ENCODE assay signal across 1 cellular context in genomic region chrX:2351999-2352995, GRCh38.
TF ChIP-seq lines count a peak whose summit lies in the region.

No MANE protein-coding gene starts in this region.

TF ChIP-seq in K562, 482 proteins besides CTCF, POLR2A, EP300 and RAD21 (continued from another document and continues in another):
- TF ChIP-seq JUN (IDR thresholded peaks at IDR 0.05; ENCODE audit: borderline replicate concordance, low read depth, low read length) (peak; percentile 61; the same call in 1 of the 2 replicates), JUN (CRISPR knock-in tag; IDR thresholded peaks at IDR 0.05; ENCODE audit: borderline replicate concordance) (no peak), NCOR1 (IDR thresholded peaks at IDR 0.05) (0 out of 2 replicates have a peak, but pooled peaks have one; percentile 7), NCOA4 (IDR thresholded peaks at IDR 0.05; ENCODE audit: partially characterized antibody) (no peak), XRCC5 (IDR thresholded peaks at IDR 0.05; ENCODE audit: low read depth, low read length) (no peak), SMARCA4 (IDR thresholded peaks at IDR 0.05) (peak; percentile 68), ATF7 (IDR thresholded peaks at IDR 0.05) (peak; percentile 27; the same call in 1 of the 2 replicates), SMARCE1 (IDR thresholded peaks at IDR 0.05) (peak; percentile 79), ARID1B (IDR thresholded peaks at IDR 0.05) (peak; percentile 74), CBFA2T3 (IDR thresholded peaks at IDR 0.05) (peak; percentile 56), JUND (IDR thresholded peaks at IDR 0.05; ENCODE audit: borderline replicate concordance, low read depth, low read length) (peak; percentile 80), JUND (tag; IDR thresholded peaks at IDR 0.05; ENCODE audit: borderline replicate concordance, low read depth, low read length) (peak; percentile 77; the same call in 2 of the 3 replicates), ZNF224 (CRISPR knock-in tag; IDR thresholded peaks at IDR 0.05) (no peak), SETDB1 (IDR thresholded peaks at IDR 0.05; ENCODE audit: low read length) (no peak), C11orf30 (IDR thresholded peaks at IDR 0.05; ENCODE audit: low read depth) (peak; percentile 63), PHB (CRISPR knock-in tag; IDR thresholded peaks at IDR 0.05) (no peak), ZNF217 (CRISPR knock-in tag; IDR thresholded peaks at IDR 0.05) (no peak), YBX1 (IDR thresholded peaks at IDR 0.05) (no peak), PHF8 (IDR thresholded peaks at IDR 0.05; ENCODE audit: borderline replicate concordance, low read length) (no peak), BRD9 (IDR thresholded peaks at IDR 0.05; ENCODE audit: low read depth, partially characterized antibody) (peak; percentile 92), TSC22D4 (tag; IDR thresholded peaks at IDR 0.05) (no peak), ZEB2 (IDR thresholded peaks at IDR 0.05) (peak; percentile 74; the same call in 1 of the 2 replicates), CREB5 (CRISPR knock-in tag; IDR thresholded peaks at IDR 0.05) (no peak), ZNF282 (CRISPR knock-in tag; IDR thresholded peaks at IDR 0.05) (no peak), ZNF143 (CRISPR knock-in tag; IDR thresholded peaks at IDR 0.05) (no peak), DPF2 (IDR thresholded peaks at IDR 0.05) (peak; percentile 63; the same call in 1 of the 2 replicates), TCF3 (CRISPR knock-in tag; IDR thresholded peaks at IDR 0.05) (peak; percentile 56), RB1 (IDR thresholded peaks at IDR 0.05; ENCODE audit: low read depth) (no peak), MAFF (IDR thresholded peaks at IDR 0.05; ENCODE audit: low read length) (peak; percentile 37; the same call in 1 of the 2 replicates), CBFA2T2 (conservative IDR thresholded peaks at IDR 0.05) (0 out of 2 replicates have a peak, but pooled peaks have one; percentile 28), CEBPZ (IDR thresholded peaks at IDR 0.05; ENCODE audit: borderline replicate concordance, low read depth, low read length) (no peak), E2F6 (IDR thresholded peaks at IDR 0.05; ENCODE audit: borderline replicate concordance in 1 of 2, extremely low read depth in 1 of 2, insufficient read depth in 1 of 2, insufficient read length in 1 of 2, low read depth in 1 of 2, low read length in 1 of 2, poor library complexity in 1 of 2, severe bottlenecking in 1 of 2) (peak; percentile 59 to 81), SIRT6 (IDR thresholded peaks at IDR 0.05; ENCODE audit: low read depth, low read length) (no peak), GATA2 (CRISPR knock-in tag; IDR thresholded peaks at IDR 0.05) (0 out of 2 replicates have a peak, but pooled peaks have one; percentile 10), MNT (conservative IDR thresholded peaks at IDR 0.05) (peak in 1 of 2 experiments; percentile 34; a peak in 2 of 4 replicates), POU5F1 (IDR thresholded peaks at IDR 0.05; ENCODE audit: borderline replicate concordance, low read depth, low read length, partially characterized antibody) (no peak), FOSL1 (tag; conservative IDR thresholded peaks at IDR 0.05) (peak; percentile 90), MAFG (tag; conservative IDR thresholded peaks at IDR 0.05) (peak; percentile 53; the same call in 1 of the 2 replicates)
- TF ChIP-seq, protein P1, sequence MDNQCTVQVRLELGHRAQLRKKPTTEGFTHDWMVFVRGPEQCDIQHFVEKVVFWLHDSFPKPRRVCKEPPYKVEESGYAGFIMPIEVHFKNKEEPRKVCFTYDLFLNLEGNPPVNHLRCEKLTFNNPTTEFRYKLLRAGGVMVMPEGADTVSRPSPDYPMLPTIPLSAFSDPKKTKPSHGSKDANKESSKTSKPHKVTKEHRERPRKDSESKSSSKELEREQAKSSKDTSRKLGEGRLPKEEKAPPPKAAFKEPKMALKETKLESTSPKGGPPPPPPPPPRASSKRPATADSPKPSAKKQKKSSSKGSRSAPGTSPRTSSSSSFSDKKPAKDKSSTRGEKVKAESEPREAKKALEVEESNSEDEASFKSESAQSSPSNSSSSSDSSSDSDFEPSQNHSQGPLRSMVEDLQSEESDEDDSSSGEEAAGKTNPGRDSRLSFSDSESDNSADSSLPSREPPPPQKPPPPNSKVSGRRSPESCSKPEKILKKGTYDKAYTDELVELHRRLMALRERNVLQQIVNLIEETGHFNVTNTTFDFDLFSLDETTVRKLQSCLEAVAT (IDR thresholded peaks at IDR 0.05): 0 out of 4 replicates have a peak, but pooled peaks of 1 of the 2 experiments have one; percentile 11
- TF ChIP-seq, protein P2, sequence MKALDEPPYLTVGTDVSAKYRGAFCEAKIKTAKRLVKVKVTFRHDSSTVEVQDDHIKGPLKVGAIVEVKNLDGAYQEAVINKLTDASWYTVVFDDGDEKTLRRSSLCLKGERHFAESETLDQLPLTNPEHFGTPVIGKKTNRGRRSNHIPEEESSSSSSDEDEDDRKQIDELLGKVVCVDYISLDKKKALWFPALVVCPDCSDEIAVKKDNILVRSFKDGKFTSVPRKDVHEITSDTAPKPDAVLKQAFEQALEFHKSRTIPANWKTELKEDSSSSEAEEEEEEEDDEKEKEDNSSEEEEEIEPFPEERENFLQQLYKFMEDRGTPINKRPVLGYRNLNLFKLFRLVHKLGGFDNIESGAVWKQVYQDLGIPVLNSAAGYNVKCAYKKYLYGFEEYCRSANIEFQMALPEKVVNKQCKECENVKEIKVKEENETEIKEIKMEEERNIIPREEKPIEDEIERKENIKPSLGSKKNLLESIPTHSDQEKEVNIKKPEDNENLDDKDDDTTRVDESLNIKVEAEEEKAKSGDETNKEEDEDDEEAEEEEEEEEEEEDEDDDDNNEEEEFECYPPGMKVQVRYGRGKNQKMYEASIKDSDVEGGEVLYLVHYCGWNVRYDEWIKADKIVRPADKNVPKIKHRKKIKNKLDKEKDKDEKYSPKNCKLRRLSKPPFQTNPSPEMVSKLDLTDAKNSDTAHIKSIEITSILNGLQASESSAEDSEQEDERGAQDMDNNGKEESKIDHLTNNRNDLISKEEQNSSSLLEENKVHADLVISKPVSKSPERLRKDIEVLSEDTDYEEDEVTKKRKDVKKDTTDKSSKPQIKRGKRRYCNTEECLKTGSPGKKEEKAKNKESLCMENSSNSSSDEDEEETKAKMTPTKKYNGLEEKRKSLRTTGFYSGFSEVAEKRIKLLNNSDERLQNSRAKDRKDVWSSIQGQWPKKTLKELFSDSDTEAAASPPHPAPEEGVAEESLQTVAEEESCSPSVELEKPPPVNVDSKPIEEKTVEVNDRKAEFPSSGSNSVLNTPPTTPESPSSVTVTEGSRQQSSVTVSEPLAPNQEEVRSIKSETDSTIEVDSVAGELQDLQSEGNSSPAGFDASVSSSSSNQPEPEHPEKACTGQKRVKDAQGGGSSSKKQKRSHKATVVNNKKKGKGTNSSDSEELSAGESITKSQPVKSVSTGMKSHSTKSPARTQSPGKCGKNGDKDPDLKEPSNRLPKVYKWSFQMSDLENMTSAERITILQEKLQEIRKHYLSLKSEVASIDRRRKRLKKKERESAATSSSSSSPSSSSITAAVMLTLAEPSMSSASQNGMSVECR (CRISPR knock-in tag; IDR thresholded peaks at IDR 0.05): no peak
- TF ChIP-seq, protein P3, sequence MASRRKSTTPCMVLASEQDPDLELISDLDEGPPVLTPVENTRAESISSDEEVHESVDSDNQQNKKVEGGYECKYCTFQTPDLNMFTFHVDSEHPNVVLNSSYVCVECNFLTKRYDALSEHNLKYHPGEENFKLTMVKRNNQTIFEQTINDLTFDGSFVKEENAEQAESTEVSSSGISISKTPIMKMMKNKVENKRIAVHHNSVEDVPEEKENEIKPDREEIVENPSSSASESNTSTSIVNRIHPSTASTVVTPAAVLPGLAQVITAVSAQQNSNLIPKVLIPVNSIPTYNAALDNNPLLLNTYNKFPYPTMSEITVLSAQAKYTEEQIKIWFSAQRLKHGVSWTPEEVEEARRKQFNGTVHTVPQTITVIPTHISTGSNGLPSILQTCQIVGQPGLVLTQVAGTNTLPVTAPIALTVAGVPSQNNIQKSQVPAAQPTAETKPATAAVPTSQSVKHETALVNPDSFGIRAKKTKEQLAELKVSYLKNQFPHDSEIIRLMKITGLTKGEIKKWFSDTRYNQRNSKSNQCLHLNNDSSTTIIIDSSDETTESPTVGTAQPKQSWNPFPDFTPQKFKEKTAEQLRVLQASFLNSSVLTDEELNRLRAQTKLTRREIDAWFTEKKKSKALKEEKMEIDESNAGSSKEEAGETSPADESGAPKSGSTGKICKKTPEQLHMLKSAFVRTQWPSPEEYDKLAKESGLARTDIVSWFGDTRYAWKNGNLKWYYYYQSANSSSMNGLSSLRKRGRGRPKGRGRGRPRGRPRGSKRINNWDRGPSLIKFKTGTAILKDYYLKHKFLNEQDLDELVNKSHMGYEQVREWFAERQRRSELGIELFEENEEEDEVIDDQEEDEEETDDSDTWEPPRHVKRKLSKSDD (conservative IDR thresholded peaks at IDR 0.05; ENCODE audit: low read length): no peak
- TF ChIP-seq, protein P4, sequence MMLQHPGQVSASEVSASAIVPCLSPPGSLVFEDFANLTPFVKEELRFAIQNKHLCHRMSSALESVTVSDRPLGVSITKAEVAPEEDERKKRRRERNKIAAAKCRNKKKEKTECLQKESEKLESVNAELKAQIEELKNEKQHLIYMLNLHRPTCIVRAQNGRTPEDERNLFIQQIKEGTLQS (IDR thresholded peaks at IDR 0.05): peak; percentile 76
- TF ChIP-seq, protein P4 (CRISPR knock-in tag; conservative IDR thresholded peaks at IDR 0.05): no peak
- TF ChIP-seq, protein P5, sequence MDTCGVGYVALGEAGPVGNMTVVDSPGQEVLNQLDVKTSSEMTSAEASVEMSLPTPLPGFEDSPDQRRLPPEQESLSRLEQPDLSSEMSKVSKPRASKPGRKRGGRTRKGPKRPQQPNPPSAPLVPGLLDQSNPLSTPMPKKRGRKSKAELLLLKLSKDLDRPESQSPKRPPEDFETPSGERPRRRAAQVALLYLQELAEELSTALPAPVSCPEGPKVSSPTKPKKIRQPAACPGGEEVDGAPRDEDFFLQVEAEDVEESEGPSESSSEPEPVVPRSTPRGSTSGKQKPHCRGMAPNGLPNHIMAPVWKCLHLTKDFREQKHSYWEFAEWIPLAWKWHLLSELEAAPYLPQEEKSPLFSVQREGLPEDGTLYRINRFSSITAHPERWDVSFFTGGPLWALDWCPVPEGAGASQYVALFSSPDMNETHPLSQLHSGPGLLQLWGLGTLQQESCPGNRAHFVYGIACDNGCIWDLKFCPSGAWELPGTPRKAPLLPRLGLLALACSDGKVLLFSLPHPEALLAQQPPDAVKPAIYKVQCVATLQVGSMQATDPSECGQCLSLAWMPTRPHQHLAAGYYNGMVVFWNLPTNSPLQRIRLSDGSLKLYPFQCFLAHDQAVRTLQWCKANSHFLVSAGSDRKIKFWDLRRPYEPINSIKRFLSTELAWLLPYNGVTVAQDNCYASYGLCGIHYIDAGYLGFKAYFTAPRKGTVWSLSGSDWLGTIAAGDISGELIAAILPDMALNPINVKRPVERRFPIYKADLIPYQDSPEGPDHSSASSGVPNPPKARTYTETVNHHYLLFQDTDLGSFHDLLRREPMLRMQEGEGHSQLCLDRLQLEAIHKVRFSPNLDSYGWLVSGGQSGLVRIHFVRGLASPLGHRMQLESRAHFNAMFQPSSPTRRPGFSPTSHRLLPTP (IDR thresholded peaks at IDR 0.05; ENCODE audit: borderline replicate concordance, extremely low read depth, insufficient read length): no peak
